Comparison of ENCODE assay signal across 8 cellular contexts in the genomic region with DNA sequence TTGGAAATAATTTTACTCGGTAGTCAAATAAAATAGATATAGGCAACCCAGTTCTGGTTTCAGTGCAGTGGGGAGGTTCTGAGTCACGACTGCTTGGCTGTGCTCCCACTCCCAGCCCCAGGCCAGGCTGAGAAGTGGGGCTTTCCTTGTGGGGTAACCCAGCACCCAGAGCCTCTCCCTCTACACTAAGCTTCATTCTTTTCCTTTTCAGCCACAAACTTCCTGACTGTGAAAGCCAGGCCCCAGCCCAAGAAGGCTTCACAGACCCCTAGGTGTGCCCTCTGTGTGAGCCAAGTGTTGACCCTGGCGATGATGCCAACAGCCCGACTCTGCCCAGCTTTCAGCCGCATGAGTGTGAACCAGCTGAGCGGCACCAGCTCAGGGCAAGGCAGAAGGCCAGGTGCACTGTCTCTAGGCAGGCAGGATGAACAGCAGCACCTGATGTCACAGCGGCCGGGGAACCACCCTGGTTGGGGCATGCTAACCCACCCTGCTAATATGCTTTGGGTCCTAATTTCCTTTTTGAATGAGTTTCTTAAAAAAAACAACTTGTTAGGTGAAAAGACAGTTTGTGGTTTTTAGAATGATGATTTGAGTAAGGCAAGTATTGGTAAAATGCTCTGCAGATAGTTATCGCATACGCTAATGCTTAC. TPM values are rescaled to one million over a fixed set of nuclear protein-coding genes. Genes with fewer than 3 reads are reported as not detected.
DNase-seq lines count a peak whose midpoint lies in the region; ATAC-seq and TF ChIP-seq lines count a peak whose summit lies in the region.

No MANE protein-coding gene starts in this region.

- H3K27ac Mint-ChIP-seq in activated naive CD8-positive, alpha-beta T cell treated with anti-CD3 and anti-CD28 coated beads, Interleukin-2, amount 50 U/mL, for 24 hours: peak overlapping the region; percentile 98

- intact Hi-C loops in left colon (cut with DNase I, micrococcal nuclease): no loop called here

- H3K36me3 Mint-ChIP-seq in activated naive CD8-positive, alpha-beta T cell treated with anti-CD3 and anti-CD28 coated beads, Interleukin-2, amount 50 U/mL, for 24 hours (ENCODE audit: low read depth): no peaks in the 10 kb centered on the region

- peaks cover 65% of the 10 kb centered on the region for H3K4me1 Mint-ChIP-seq in activated naive CD8-positive, alpha-beta T cell treated with anti-CD3 and anti-CD28 coated beads, Interleukin-2, amount 50 U/mL, for 24 hours

- DNase-seq in activated naive CD8-positive, alpha-beta T cell treated with anti-CD3 and anti-CD28 coated beads, Interleukin-2, amount 50 U/mL, for 24 hours: peak; percentile 82
- DNase-seq in left colon: peak; percentile 54 to 55
- DNase-seq in stimulated activated CD8-positive, alpha-beta memory T cell treated with anti-CD3 and anti-CD28 coated beads, Interleukin-4, amount 100 ng/mL, for 24 hours (ENCODE audit: low read depth): peak; percentile 64
- no peak for DNase-seq in cerebellum (ENCODE audit: low spot score)
- DNase-seq in hippocampal formation (lab: John Stamatoyannopoulos, UW): no peak

- H3K9me3 Mint-ChIP-seq in activated naive CD8-positive, alpha-beta T cell treated with anti-CD3 and anti-CD28 coated beads, Interleukin-2, amount 50 U/mL, for 24 hours: no peaks in the 10 kb centered on the region

- ATAC-seq in GM19025 (IDR thresholded peaks at IDR 0.05; ENCODE audit: low read depth, unreplicated experiment) (peak; percentile 80), HG03066 (IDR thresholded peaks at IDR 0.05; ENCODE audit: low read depth, unreplicated experiment) (peak; percentile 75), SK-N-SH treated with all-trans-retinoic acid at 6 μM for 48 hours (peak; percentile 38), left colon (no peak)
- ATAC-seq in activated naive CD8-positive, alpha-beta T cell treated with anti-CD3 and anti-CD28 coated beads, Interleukin-2, amount 50 U/mL, for 24 hours: peak; percentile 95

- H3K27me3 Mint-ChIP-seq in activated naive CD8-positive, alpha-beta T cell treated with anti-CD3 and anti-CD28 coated beads, Interleukin-2, amount 50 U/mL, for 24 hours: no peaks in the 10 kb centered on the region

- peak overlapping the region; percentile 65 for H3K4me3 Mint-ChIP-seq in activated naive CD8-positive, alpha-beta T cell treated with anti-CD3 and anti-CD28 coated beads, Interleukin-2, amount 50 U/mL, for 24 hours

TF ChIP-seq in SK-N-SH treated with all-trans-retinoic acid at 6 μM for 48 hours, 23 proteins besides CTCF, POLR2A, EP300 and RAD21:
- TF ChIP-seq SNAI2 (CRISPR knock-in tag; IDR thresholded peaks at IDR 0.05) (no peak), ARNTL (CRISPR knock-in tag; IDR thresholded peaks at IDR 0.05; ENCODE audit: borderline replicate concordance, low read depth) (no peak), CSDC2 (CRISPR knock-in tag; IDR thresholded peaks at IDR 0.05) (no peak), TCF4 (CRISPR knock-in tag; IDR thresholded peaks at IDR 0.05; ENCODE audit: borderline replicate concordance) (no peak), ESRRG (CRISPR knock-in tag; IDR thresholded peaks at IDR 0.05) (no peak), ZFP3 (CRISPR knock-in tag; IDR thresholded peaks at IDR 0.05) (no peak), ZNF70 (CRISPR knock-in tag; IDR thresholded peaks at IDR 0.05) (no peak), BACH2 (CRISPR knock-in tag; IDR thresholded peaks at IDR 0.05; ENCODE audit: borderline replicate concordance) (no peak), PPARA (CRISPR knock-in tag; IDR thresholded peaks at IDR 0.05; ENCODE audit: borderline replicate concordance) (no peak), GLIS3 (CRISPR knock-in tag; IDR thresholded peaks at IDR 0.05) (no peak), RARB (CRISPR knock-in tag; IDR thresholded peaks at IDR 0.05) (no peak), ZFP30 (CRISPR knock-in tag; IDR thresholded peaks at IDR 0.05) (no peak), OSR1 (CRISPR knock-in tag; IDR thresholded peaks at IDR 0.05) (no peak)
- TF ChIP-seq, protein P1, sequence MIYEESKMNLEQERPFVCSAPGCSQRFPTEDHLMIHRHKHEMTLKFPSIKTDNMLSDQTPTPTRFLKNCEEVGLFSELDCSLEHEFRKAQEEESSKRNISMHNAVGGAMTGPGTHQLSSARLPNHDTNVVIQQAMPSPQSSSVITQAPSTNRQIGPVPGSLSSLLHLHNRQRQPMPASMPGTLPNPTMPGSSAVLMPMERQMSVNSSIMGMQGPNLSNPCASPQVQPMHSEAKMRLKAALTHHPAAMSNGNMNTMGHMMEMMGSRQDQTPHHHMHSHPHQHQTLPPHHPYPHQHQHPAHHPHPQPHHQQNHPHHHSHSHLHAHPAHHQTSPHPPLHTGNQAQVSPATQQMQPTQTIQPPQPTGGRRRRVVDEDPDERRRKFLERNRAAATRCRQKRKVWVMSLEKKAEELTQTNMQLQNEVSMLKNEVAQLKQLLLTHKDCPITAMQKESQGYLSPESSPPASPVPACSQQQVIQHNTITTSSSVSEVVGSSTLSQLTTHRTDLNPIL (CRISPR knock-in tag; IDR thresholded peaks at IDR 0.05; ENCODE audit: low read depth): no peak
- TF ChIP-seq, protein P2, sequence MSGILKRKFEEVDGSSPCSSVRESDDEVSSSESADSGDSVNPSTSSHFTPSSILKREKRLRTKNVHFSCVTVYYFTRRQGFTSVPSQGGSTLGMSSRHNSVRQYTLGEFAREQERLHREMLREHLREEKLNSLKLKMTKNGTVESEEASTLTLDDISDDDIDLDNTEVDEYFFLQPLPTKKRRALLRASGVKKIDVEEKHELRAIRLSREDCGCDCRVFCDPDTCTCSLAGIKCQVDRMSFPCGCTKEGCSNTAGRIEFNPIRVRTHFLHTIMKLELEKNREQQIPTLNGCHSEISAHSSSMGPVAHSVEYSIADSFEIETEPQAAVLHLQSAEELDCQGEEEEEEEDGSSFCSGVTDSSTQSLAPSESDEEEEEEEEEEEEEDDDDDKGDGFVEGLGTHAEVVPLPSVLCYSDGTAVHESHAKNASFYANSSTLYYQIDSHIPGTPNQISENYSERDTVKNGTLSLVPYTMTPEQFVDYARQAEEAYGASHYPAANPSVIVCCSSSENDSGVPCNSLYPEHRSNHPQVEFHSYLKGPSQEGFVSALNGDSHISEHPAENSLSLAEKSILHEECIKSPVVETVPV (CRISPR knock-in tag; IDR thresholded peaks at IDR 0.05): no peak
- TF ChIP-seq, protein P3, sequence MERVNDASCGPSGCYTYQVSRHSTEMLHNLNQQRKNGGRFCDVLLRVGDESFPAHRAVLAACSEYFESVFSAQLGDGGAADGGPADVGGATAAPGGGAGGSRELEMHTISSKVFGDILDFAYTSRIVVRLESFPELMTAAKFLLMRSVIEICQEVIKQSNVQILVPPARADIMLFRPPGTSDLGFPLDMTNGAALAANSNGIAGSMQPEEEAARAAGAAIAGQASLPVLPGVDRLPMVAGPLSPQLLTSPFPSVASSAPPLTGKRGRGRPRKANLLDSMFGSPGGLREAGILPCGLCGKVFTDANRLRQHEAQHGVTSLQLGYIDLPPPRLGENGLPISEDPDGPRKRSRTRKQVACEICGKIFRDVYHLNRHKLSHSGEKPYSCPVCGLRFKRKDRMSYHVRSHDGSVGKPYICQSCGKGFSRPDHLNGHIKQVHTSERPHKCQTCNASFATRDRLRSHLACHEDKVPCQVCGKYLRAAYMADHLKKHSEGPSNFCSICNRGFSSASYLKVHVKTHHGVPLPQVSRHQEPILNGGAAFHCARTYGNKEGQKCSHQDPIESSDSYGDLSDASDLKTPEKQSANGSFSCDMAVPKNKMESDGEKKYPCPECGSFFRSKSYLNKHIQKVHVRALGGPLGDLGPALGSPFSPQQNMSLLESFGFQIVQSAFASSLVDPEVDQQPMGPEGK (CRISPR knock-in tag; IDR thresholded peaks at IDR 0.05; ENCODE audit: borderline replicate concordance): no peak
- TF ChIP-seq, protein P4, sequence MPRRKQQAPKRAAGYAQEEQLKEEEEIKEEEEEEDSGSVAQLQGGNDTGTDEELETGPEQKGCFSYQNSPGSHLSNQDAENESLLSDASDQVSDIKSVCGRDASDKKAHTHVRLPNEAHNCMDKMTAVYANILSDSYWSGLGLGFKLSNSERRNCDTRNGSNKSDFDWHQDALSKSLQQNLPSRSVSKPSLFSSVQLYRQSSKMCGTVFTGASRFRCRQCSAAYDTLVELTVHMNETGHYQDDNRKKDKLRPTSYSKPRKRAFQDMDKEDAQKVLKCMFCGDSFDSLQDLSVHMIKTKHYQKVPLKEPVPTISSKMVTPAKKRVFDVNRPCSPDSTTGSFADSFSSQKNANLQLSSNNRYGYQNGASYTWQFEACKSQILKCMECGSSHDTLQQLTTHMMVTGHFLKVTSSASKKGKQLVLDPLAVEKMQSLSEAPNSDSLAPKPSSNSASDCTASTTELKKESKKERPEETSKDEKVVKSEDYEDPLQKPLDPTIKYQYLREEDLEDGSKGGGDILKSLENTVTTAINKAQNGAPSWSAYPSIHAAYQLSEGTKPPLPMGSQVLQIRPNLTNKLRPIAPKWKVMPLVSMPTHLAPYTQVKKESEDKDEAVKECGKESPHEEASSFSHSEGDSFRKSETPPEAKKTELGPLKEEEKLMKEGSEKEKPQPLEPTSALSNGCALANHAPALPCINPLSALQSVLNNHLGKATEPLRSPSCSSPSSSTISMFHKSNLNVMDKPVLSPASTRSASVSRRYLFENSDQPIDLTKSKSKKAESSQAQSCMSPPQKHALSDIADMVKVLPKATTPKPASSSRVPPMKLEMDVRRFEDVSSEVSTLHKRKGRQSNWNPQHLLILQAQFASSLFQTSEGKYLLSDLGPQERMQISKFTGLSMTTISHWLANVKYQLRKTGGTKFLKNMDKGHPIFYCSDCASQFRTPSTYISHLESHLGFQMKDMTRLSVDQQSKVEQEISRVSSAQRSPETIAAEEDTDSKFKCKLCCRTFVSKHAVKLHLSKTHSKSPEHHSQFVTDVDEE (CRISPR knock-in tag; IDR thresholded peaks at IDR 0.05): no peak
- TF ChIP-seq, protein P5, sequence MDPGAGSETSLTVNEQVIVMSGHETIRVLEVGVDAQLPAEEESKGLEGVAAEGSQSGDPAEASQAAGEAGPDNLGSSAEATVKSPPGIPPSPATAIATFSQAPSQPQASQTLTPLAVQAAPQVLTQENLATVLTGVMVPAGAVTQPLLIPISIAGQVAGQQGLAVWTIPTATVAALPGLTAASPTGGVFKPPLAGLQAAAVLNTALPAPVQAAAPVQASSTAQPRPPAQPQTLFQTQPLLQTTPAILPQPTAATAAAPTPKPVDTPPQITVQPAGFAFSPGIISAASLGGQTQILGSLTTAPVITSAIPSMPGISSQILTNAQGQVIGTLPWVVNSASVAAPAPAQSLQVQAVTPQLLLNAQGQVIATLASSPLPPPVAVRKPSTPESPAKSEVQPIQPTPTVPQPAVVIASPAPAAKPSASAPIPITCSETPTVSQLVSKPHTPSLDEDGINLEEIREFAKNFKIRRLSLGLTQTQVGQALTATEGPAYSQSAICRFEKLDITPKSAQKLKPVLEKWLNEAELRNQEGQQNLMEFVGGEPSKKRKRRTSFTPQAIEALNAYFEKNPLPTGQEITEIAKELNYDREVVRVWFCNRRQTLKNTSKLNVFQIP (CRISPR knock-in tag; IDR thresholded peaks at IDR 0.05; ENCODE audit: borderline replicate concordance, low read depth): no peak

RNA-seq across cellular contexts. Expression of a gene that starts 42.2 kb away (rescaled TPM):
- 10 to 100 TPM; 13.9 to 16.1 TPM for total RNA-seq in left colon
- total RNA-seq in cerebellum: 6.0 TPM

RNA-seq across cellular contexts. Expression of a gene that starts 52.6 kb away (rescaled TPM):
- 100 to 1,000 TPM; 152 to 254 TPM for total RNA-seq in left colon
- total RNA-seq in cerebellum: 38.6 TPM

Comparison
In these comparisons a context has a peak if more than half of its experiments do, and no peak if none do; other contexts are left out.
1. DNase-seq: peak in activated naive CD8-positive, alpha-beta T cell treated with anti-CD3 and anti-CD28 coated beads, Interleukin-2, amount 50 U/mL, for 24 hours (single experiment), left colon (2 of 2) and stimulated activated CD8-positive, alpha-beta memory T cell treated with anti-CD3 and anti-CD28 coated beads, Interleukin-4, amount 100 ng/mL, for 24 hours (single experiment); none in cerebellum (single experiment) and hippocampal formation (0 of 2).